Comparison of ENCODE assay signal across 1 cellular context in the genomic region with DNA sequence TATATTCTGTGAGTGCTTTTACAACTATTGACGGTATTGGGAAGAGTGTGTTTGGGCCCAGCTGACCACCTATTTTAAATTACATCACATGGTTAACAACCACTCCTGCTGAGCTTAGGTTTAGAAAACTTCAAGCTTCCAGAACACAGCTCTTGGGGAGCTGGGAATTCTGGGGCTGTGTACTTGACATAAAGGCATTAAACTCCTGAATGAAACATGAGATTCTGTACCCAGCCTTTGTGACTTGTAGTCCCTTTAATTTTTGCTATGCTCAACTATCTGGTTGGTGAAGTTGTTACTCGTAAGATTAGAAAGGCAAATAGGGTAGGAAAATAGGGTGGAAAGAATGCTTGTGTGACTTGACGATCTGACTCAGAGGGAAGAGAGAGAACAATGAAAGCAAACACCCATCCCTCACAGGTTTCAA.
TF ChIP-seq lines count a peak whose summit lies in the region.

No MANE protein-coding gene starts in this region.

TF ChIP-seq in IMR-90, 13 proteins besides CTCF, POLR2A, EP300 and RAD21:
- TF ChIP-seq SMC3 (IDR thresholded peaks at IDR 0.05; ENCODE audit: low read depth, low read length) (no peak), RCOR1 (IDR thresholded peaks at IDR 0.05; ENCODE audit: insufficient replicate concordance, low read length) (no peak), ELK1 (IDR thresholded peaks at IDR 0.05; ENCODE audit: borderline replicate concordance, low read depth, low read length) (no peak), MAFK (IDR thresholded peaks at IDR 0.05; ENCODE audit: low read depth, low read length) (no peak), MAZ (IDR thresholded peaks at IDR 0.05; ENCODE audit: borderline replicate concordance, low read depth, low read length) (no peak), NFE2L2 (IDR thresholded peaks at IDR 0.05; ENCODE audit: low read depth, low read length) (no peak), MXI1 (IDR thresholded peaks at IDR 0.05; ENCODE audit: borderline replicate concordance, low read depth, low read length) (no peak), CEBPB (IDR thresholded peaks at IDR 0.05; ENCODE audit: low read depth, low read length) (no peak), FOS (IDR thresholded peaks at IDR 0.05; ENCODE audit: low read depth, low read length) (no peak), USF2 (IDR thresholded peaks at IDR 0.05; ENCODE audit: low read depth, low read length) (no peak), RFX5 (IDR thresholded peaks at IDR 0.05; ENCODE audit: low read depth, low read length) (no peak), CHD1 (IDR thresholded peaks at IDR 0.05; ENCODE audit: low read depth, low read length) (no peak), BHLHE40 (IDR thresholded peaks at IDR 0.05; ENCODE audit: low read depth, low read length) (no peak)
TF ChIP-seq in IMR-90: peak in this region for 0.
